Comparison of ENCODE assay signal across 13 cellular contexts in genomic region chr1:245771521-245772281, GRCh38.
DNase-seq lines count a peak whose midpoint lies in the region; ATAC-seq and TF ChIP-seq lines count a peak whose summit lies in the region.
"Had no signal": no experiment of that assay in that cellular context is flagged by ENCODE, and none has a peak within 500 bp of the region (broad histone marks: within the 10 kb centered on the region; RNA-seq: fewer than 3 reads in every experiment).

No MANE protein-coding gene starts in this region.

- H3K9me2 ChIP-seq in GM23248 (ENCODE audit: insufficient read depth) (no peaks in the 10 kb centered on the region), GM23338 (ENCODE audit: insufficient read depth) (no peaks in the 10 kb centered on the region)

- TF ChIP-seq CTCF in foreskin fibroblast (IDR thresholded peaks at IDR 0.05; ENCODE audit: low read depth, low read length), result no peak
- TF ChIP-seq CTCF in type B pancreatic cell (conservative IDR thresholded peaks at IDR 0.05), result no peak
- TF ChIP-seq CTCF in GM23338 (conservative IDR thresholded peaks at IDR 0.05; ENCODE audit: low read depth in 2 of 2), result no peak

- H3K27me3 ChIP-seq in GM23248 (replicated peaks; ENCODE audit: insufficient read depth) (no peaks in the 10 kb centered on the region), GM23338 (ENCODE audit: insufficient read depth) (no peaks in the 10 kb centered on the region)
- H3K27me3 ChIP-seq: esophagus squamous epithelium, sigmoid colon, vagina had no signal

- H4K20me1 ChIP-seq in GM23248 (ENCODE audit: insufficient read depth) (no peaks in the 10 kb centered on the region), GM23338 (replicated peaks; ENCODE audit: insufficient read depth) (no peaks in the 10 kb centered on the region)

- 20 to 22% methylated on average over 5 of the region's 5 CpGs for WGBS in GM23248 (ENCODE audit: low coverage in 1 of 2, low lambda C conversion rate in 2 of 2, missing lambda C conversion rate in 2 of 2), 2 experiments

- in situ Hi-C loops in GM23248 (cut with MboI), result no loop called here

- no peak overlapping the region for H3K4me3 Mint-ChIP-seq in type B pancreatic cell
- no peak overlapping the region for H3K4me3 Mint-ChIP-seq in GM23338

- ATAC-seq in GM19452 (IDR thresholded peaks at IDR 0.05; ENCODE audit: unreplicated experiment) (no peak), GM21390 (IDR thresholded peaks at IDR 0.05; ENCODE audit: unreplicated experiment) (no peak), GM23338 (no peak)

- peak overlapping the region; percentile 22 for H3K4me3 ChIP-seq in GM23248
- no peak overlapping the region for H3K4me3 ChIP-seq in foreskin fibroblast (ENCODE audit: low read depth in 1 of 2, low read length in 2 of 2)
- H3K4me3 ChIP-seq in GM23338, result no peak overlapping the region
- H3K4me3 ChIP-seq: esophagus squamous epithelium, sigmoid colon, vagina had no signal

- H3K36me3 ChIP-seq in GM23248 (ENCODE audit: low read depth) (no peaks in the 10 kb centered on the region), GM23338 (ENCODE audit: insufficient read depth) (no peaks in the 10 kb centered on the region)
- H3K36me3 ChIP-seq: esophagus squamous epithelium, sigmoid colon, vagina had no signal

- H3K36me3 Mint-ChIP-seq in type B pancreatic cell (peaks cover 3% of the 10 kb centered on the region), GM23338 (ENCODE audit: low read depth) (no peaks in the 10 kb centered on the region)

- H3K27ac ChIP-seq in GM23248 (peak overlapping the region; percentile 84), GM23338 (ENCODE audit: low read depth) (no peak overlapping the region)
- H3K27ac ChIP-seq: esophagus squamous epithelium, vagina had no signal

- H3F3A ChIP-seq in GM23248 (ENCODE audit: insufficient read depth), result peaks cover 39% of the 10 kb centered on the region
- no peaks in the 10 kb centered on the region for H3F3A ChIP-seq in GM23338 (replicated peaks; ENCODE audit: low read depth)

- H3K4me1 Mint-ChIP-seq in type B pancreatic cell (ENCODE audit: unreplicated experiment) (peaks cover 13% of the 10 kb centered on the region), GM23338 (peaks cover 5% of the 10 kb centered on the region)

- no peaks in the 10 kb centered on the region for H3K9me3 Mint-ChIP-seq in type B pancreatic cell
- no peaks in the 10 kb centered on the region for H3K9me3 Mint-ChIP-seq in GM23338

- DNase-seq in GM23248 (peak; percentile 93), T1000 (lab: John Stamatoyannopoulos, UW) (peak; percentile 34), foreskin fibroblast (peak; percentile 95 to 96), putamen (ENCODE audit: low spot score) (peak; percentile 47), type B pancreatic cell (ENCODE audit: extremely low spot score, unreplicated experiment) (no peak), GM23338 (ENCODE audit: low spot score) (no peak)
- DNase-seq: esophagus squamous epithelium, NCI-H2081 treated with DMSO at 0.1 percent for 48 hours, OCI-M1, sigmoid colon had no signal

- no peaks in the 10 kb centered on the region for H3K27me3 Mint-ChIP-seq in type B pancreatic cell
- H3K27me3 Mint-ChIP-seq in GM23338 (ENCODE audit: insufficient read depth, low read depth, poor library complexity), result no peaks in the 10 kb centered on the region

- peak overlapping the region; percentile 1; the same call in 1 of the 2 replicates for H2AFZ ChIP-seq in GM23248
- H2AFZ ChIP-seq in GM23338, result no peak overlapping the region

- H3K4me1 ChIP-seq in GM23248 (ENCODE audit: insufficient read depth) (peaks cover 37% of the 10 kb centered on the region), GM23338 (ENCODE audit: insufficient read depth) (no peaks in the 10 kb centered on the region)
- H3K4me1 ChIP-seq: esophagus squamous epithelium, vagina had no signal

- H3K9ac ChIP-seq in GM23248, result peak overlapping the region; percentile 45

- H3K4me2 ChIP-seq in GM23248 (ENCODE audit: unreplicated experiment), result peak overlapping the region; percentile 61
- H3K4me2 ChIP-seq in GM23338, result no peak overlapping the region

- H3K27ac Mint-ChIP-seq in type B pancreatic cell, result no peak overlapping the region
- no peak overlapping the region for H3K27ac Mint-ChIP-seq in GM23338

- no peaks in the 10 kb centered on the region for H3K9me3 ChIP-seq in GM23248 (ENCODE audit: low read depth)
- H3K9me3 ChIP-seq: esophagus squamous epithelium, sigmoid colon, vagina had no signal

- no peaks in the 10 kb centered on the region for H3K79me2 ChIP-seq in GM23248 (ENCODE audit: insufficient read depth)
- no peaks in the 10 kb centered on the region for H3K79me2 ChIP-seq in GM23338 (replicated peaks; ENCODE audit: insufficient read depth)

TF ChIP-seq in GM23338, 12 proteins besides CTCF, POLR2A, EP300 and RAD21:
- TF ChIP-seq ZNF331 (CRISPR knock-in tag; IDR thresholded peaks at IDR 0.05; ENCODE audit: low read depth) (no peak), STAT1 (IDR thresholded peaks at IDR 0.05; ENCODE audit: unreplicated experiment) (no peak)
- TF ChIP-seq, protein P1, sequence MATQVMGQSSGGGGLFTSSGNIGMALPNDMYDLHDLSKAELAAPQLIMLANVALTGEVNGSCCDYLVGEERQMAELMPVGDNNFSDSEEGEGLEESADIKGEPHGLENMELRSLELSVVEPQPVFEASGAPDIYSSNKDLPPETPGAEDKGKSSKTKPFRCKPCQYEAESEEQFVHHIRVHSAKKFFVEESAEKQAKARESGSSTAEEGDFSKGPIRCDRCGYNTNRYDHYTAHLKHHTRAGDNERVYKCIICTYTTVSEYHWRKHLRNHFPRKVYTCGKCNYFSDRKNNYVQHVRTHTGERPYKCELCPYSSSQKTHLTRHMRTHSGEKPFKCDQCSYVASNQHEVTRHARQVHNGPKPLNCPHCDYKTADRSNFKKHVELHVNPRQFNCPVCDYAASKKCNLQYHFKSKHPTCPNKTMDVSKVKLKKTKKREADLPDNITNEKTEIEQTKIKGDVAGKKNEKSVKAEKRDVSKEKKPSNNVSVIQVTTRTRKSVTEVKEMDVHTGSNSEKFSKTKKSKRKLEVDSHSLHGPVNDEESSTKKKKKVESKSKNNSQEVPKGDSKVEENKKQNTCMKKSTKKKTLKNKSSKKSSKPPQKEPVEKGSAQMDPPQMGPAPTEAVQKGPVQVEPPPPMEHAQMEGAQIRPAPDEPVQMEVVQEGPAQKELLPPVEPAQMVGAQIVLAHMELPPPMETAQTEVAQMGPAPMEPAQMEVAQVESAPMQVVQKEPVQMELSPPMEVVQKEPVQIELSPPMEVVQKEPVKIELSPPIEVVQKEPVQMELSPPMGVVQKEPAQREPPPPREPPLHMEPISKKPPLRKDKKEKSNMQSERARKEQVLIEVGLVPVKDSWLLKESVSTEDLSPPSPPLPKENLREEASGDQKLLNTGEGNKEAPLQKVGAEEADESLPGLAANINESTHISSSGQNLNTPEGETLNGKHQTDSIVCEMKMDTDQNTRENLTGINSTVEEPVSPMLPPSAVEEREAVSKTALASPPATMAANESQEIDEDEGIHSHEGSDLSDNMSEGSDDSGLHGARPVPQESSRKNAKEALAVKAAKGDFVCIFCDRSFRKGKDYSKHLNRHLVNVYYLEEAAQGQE (IDR thresholded peaks at IDR 0.05; ENCODE audit: unreplicated experiment), result no peak

Comparison
In these comparisons a context has a peak if more than half of its experiments do, and no peak if none do; other contexts are left out.
1. DNase-seq: peak in GM23248 (single experiment), T1000 (single experiment), foreskin fibroblast (2 of 2) and putamen (single experiment); none in type B pancreatic cell (single experiment) and GM23338 (single experiment).